Comparison of ENCODE assay signal across 8 cellular contexts in genomic region chr9:21455320-21455719, GRCh38. TPM values are rescaled to one million over a fixed set of nuclear protein-coding genes. Genes with fewer than 3 reads are reported as not detected.
DNase-seq lines count a peak whose midpoint lies in the region; ATAC-seq and TF ChIP-seq lines count a peak whose summit lies in the region.

No MANE protein-coding gene starts in this region.

- H3K9me3 ChIP-seq in heart right ventricle (peaks cover 0 to 3% (median 0%) of the 10 kb centered on the region in 11 donors), HCT116 (ENCODE audit: control insufficient read depth in 1 of 2, insufficient read depth in 1 of 2, low read depth in 1 of 2, low read length in 2 of 2) (no peaks in the 10 kb centered on the region), left lung (no peaks in the 10 kb centered on the region), neuronal stem cell (replicated peaks in 1 of 2; ENCODE audit: control insufficient read depth in 2 of 2, insufficient read depth in 1 of 2, low read depth in 1 of 2, low read length in 2 of 2) (no peaks in the 10 kb centered on the region)

- in situ Hi-C loops in astrocyte of the cerebellum (cut with HindIII; ENCODE audit: low sequenced_read_pairs): loop anchor here (25.0 kb wide), 1 partner anchor 332 kb away; no protein-coding TSS in a partner anchor

- H3K4me2 ChIP-seq in HCT116 (ENCODE audit: low read length) (no peak overlapping the region), neuronal stem cell (ENCODE audit: insufficient read depth, low read length, poor library complexity, severe bottlenecking) (no peak overlapping the region)

- H2AFZ ChIP-seq in HCT116 (ENCODE audit: low read depth, low read length, poor library complexity, severe bottlenecking) (no peak overlapping the region), neuronal stem cell (ENCODE audit: low read length) (no peak overlapping the region)

- no peak overlapping the region for H3K4me3 ChIP-seq in heart right ventricle
- H3K4me3 ChIP-seq in HCT116 (replicated peaks in 1 of 2; ENCODE audit: low read depth in 1 of 2, low read length in 2 of 2): no peak overlapping the region
- no peak overlapping the region for H3K4me3 ChIP-seq in astrocyte of the cerebellum (ENCODE audit: low read depth, low read length)
- H3K4me3 ChIP-seq in left lung: no peak overlapping the region
- no peak overlapping the region for H3K4me3 ChIP-seq in neuronal stem cell (ENCODE audit: low read length in 2 of 2)

- CTCF ChIA-PET in HCT116 (lab: Charles Lee): interaction anchor here (0.7 to 3.6 kb wide), 17 partner anchors 8 to 272 kb away, joined by 3 to 46 read pairs (median 5); partner anchors contain the start of gene KLHL9

- no peaks in the 10 kb centered on the region for H3K9me2 ChIP-seq in HCT116 (ENCODE audit: insufficient read depth)

- POLR2A ChIA-PET in HCT116 (lab: Charles Lee): interaction anchor here (1.5 kb wide), 1 partner anchor 129 kb away, joined by 4 read pairs; no protein-coding TSS in a partner anchor

- intact Hi-C loops in heart right ventricle (cut with DNase I): no loop called here
- intact Hi-C loops in Right ventricle myocardium superior (cut with DNase I): no loop called here
- intact Hi-C loops in HCT116 (cut with micrococcal nuclease): loop anchor here (1.0 to 2.0 kb wide), 2 partner anchors 129 to 202 kb away; no protein-coding TSS in a partner anchor
- intact Hi-C loops in left lung (cut with DNase I): no loop called here

- no peak for DNase-seq in heart right ventricle
- no peak for DNase-seq in Right ventricle myocardium superior
- DNase-seq in HCT116 (ENCODE audit: low read depth, low spot score): peak; percentile 23
- peak; percentile 47 for DNase-seq in M059J (ENCODE audit: low read depth)
- DNase-seq in astrocyte of the cerebellum (ENCODE audit: low read depth): no peak
- DNase-seq in left lung: no peak
- DNase-seq in neuronal stem cell (ENCODE audit: low spot score): no peak

- H3K27ac ChIP-seq in heart right ventricle (no peak overlapping the region), HCT116 (ENCODE audit: low read depth, low read length) (no peak overlapping the region), left lung (no peak overlapping the region), neuronal stem cell (replicated peaks; ENCODE audit: low read length) (no peak overlapping the region)

- RAD21 ChIA-PET in HCT116 (lab: Charles Lee; ENCODE audit: low non-redundant PET in 1 of 2, low total read pairs in 2 of 2, uncharacterized antibody in 2 of 2, unreplicated experiment in 2 of 2): interaction anchor here (0.5 to 1.7 kb wide), 6 partner anchors 21 to 204 kb away, joined by 3 to 4 read pairs (median 4); no protein-coding TSS in a partner anchor

- TF ChIP-seq CTCF in heart right ventricle (IDR thresholded peaks at IDR 0.05) (peak in 8 of 9 donors; percentile 5 to 64 (median 46)), HCT116 (IDR thresholded peaks at IDR 0.05 in 2 of 3, conservative IDR thresholded peaks at IDR 0.05 in 1 of 3; ENCODE audit: borderline replicate concordance in 1 of 3, insufficient read depth in 1 of 3, low read depth in 2 of 3, low read length in 2 of 3) (peak; percentile 69 to 84 (median 77); a peak in 5 of 6 replicates), astrocyte of the cerebellum (IDR thresholded peaks at IDR 0.05; ENCODE audit: low read depth, low read length, missing control alignments) (peak; percentile 62), left lung (IDR thresholded peaks at IDR 0.05) (peak; percentile 34 to 38)

- BruUV-seq in HCT116 (replicated peaks; lab: Mats Ljungman, UMichigan): no TSS peak

- H3K36me3 ChIP-seq in heart right ventricle: no peaks in the 10 kb centered on the region
- H3K36me3 ChIP-seq in HCT116 (ENCODE audit: control insufficient read depth in 1 of 2, insufficient read depth in 2 of 2, low read length in 2 of 2): no peaks in the 10 kb centered on the region
- H3K36me3 ChIP-seq in left lung: no peaks in the 10 kb centered on the region
- H3K36me3 ChIP-seq in neuronal stem cell (replicated peaks in 1 of 2; ENCODE audit: control insufficient read depth in 2 of 2, insufficient read depth in 2 of 2, low read length in 2 of 2): no peaks in the 10 kb centered on the region

- no peak overlapping the region for H3K14ac ChIP-seq in neuronal stem cell (ENCODE audit: low read length)

- no peak overlapping the region for H2AK5ac ChIP-seq in neuronal stem cell (ENCODE audit: low read depth, low read length)

- H2BK15ac ChIP-seq in neuronal stem cell (ENCODE audit: low read length): no peak overlapping the region

- H2BK12ac ChIP-seq in neuronal stem cell (ENCODE audit: low read length): no peak overlapping the region

- no peak overlapping the region for H3K4ac ChIP-seq in neuronal stem cell (ENCODE audit: low read length)

- H2BK120ac ChIP-seq in neuronal stem cell (ENCODE audit: low read depth, low read length): no peak overlapping the region

- H3K9ac ChIP-seq in HCT116 (ENCODE audit: low read length) (no peak overlapping the region), neuronal stem cell (ENCODE audit: low read depth, low read length, poor library complexity) (no peak overlapping the region)

- TF ChIP-seq POLR2A in HCT116 (IDR thresholded peaks at IDR 0.05; ENCODE audit: borderline replicate concordance, extremely low read depth, insufficient read depth, insufficient read length): no peak

- H3K18ac ChIP-seq in neuronal stem cell (ENCODE audit: low read length): no peak overlapping the region

- TF ChIP-seq RAD21 in HCT116 (IDR thresholded peaks at IDR 0.05; ENCODE audit: low read depth): peak; percentile 81

- H3K27me3 ChIP-seq in heart right ventricle (peaks cover 0 to 7% (median 0%) of the 10 kb centered on the region in 7 donors), HCT116 (ENCODE audit: insufficient read depth, low read length) (no peaks in the 10 kb centered on the region), left lung (no peaks in the 10 kb centered on the region), neuronal stem cell (ENCODE audit: control insufficient read depth in 3 of 3, insufficient read depth in 3 of 3, low read depth in 1 of 3, low read length in 3 of 3) (no peaks in the 10 kb centered on the region)

- H3K4me1 ChIP-seq in heart right ventricle (no peaks in the 10 kb centered on the region), HCT116 (ENCODE audit: control insufficient read depth in 1 of 2, insufficient read depth in 2 of 2, low read length in 2 of 2) (no peaks in the 10 kb centered on the region), left lung (no peaks in the 10 kb centered on the region), neuronal stem cell (ENCODE audit: control insufficient read depth in 2 of 2, insufficient read depth in 1 of 2, low read depth in 1 of 2, low read length in 2 of 2) (peaks cover 0 to 4% of the 10 kb centered on the region in 2 donors)

- ATAC-seq in heart right ventricle (peak in 1 of 8 donors; percentile 46), Right ventricle myocardium superior (ENCODE audit: poor library complexity) (no peak), HCT116 (peak; percentile 99), left lung (peak; percentile 68), HG03097 (IDR thresholded peaks at IDR 0.05; ENCODE audit: low FRiP score, unreplicated experiment) (no peak)

- no peaks in the 10 kb centered on the region for H3K79me2 ChIP-seq in HCT116 (ENCODE audit: insufficient read depth, low read length)

- no peak overlapping the region for H4K91ac ChIP-seq in neuronal stem cell (ENCODE audit: low read depth, low read length, poor library complexity)

- H3K23ac ChIP-seq in neuronal stem cell (ENCODE audit: low read depth, low read length, poor library complexity): no peak overlapping the region

- no peaks in the 10 kb centered on the region for H3K79me1 ChIP-seq in neuronal stem cell (ENCODE audit: low read depth, low read length)

- no peaks in the 10 kb centered on the region for H4K20me1 ChIP-seq in HCT116 (ENCODE audit: insufficient read depth)

- no peak overlapping the region for H4K8ac ChIP-seq in neuronal stem cell (ENCODE audit: low read depth, low read length)

- H2BK5ac ChIP-seq in neuronal stem cell (ENCODE audit: low read length): no peak overlapping the region

TF ChIP-seq in HCT116, 20 proteins besides CTCF, POLR2A, EP300 and RAD21 (continues in another document):
- TF ChIP-seq EZH2phosphoT487 (IDR thresholded peaks at IDR 0.05; ENCODE audit: borderline replicate concordance): no peak
- no peak for TF ChIP-seq EZH2 (IDR thresholded peaks at IDR 0.05)
- no peak for TF ChIP-seq SRF (IDR thresholded peaks at IDR 0.05; ENCODE audit: low read depth)
- no peak for TF ChIP-seq ZNF274 (IDR thresholded peaks at IDR 0.05; ENCODE audit: low read depth, low read length)
- TF ChIP-seq JUND (IDR thresholded peaks at IDR 0.05): no peak
- TF ChIP-seq ELF1 (IDR thresholded peaks at IDR 0.05; ENCODE audit: borderline replicate concordance, low read depth): no peak

RNA-seq across cellular contexts. Expression of gene IFNA1, which starts 15.1 kb away (rescaled TPM):
- total RNA-seq in heart right ventricle (not detected), Right ventricle myocardium superior (not detected), HCT116 (2021; ENCODE audit: unreplicated experiment) (not detected), left lung (not detected)
- not detected for polyA plus RNA-seq in heart right ventricle
- not detected in 2 replicates for polyA plus RNA-seq in HCT116 (2012)
- not detected in 2 replicates for total RNA-seq in M059J (2014; rRNA removed; shearing (Covaris generic))
- not detected for polyA plus RNA-seq in neuronal stem cell (2013, experiment 1 of 2)
- polyA plus RNA-seq in neuronal stem cell (2013, experiment 2 of 2): not detected

RNA-seq across cellular contexts. Expression of gene IFNE, which starts 26.8 kb away (rescaled TPM):
- total RNA-seq in heart right ventricle (not detected), Right ventricle myocardium superior (not detected), HCT116 (2021; ENCODE audit: unreplicated experiment) (0.96 TPM), left lung (not detected)
- not detected for polyA plus RNA-seq in heart right ventricle
- polyA plus RNA-seq in HCT116 (2012): 0.16 TPM in 1 of 2 replicates, not detected in the other
- 0.57 TPM in 1 of 2 replicates, not detected in the other for total RNA-seq in M059J (2014; rRNA removed; shearing (Covaris generic))
- polyA plus RNA-seq in neuronal stem cell (2013, experiment 1 of 2): not detected
- polyA plus RNA-seq in neuronal stem cell (2013, experiment 2 of 2): not detected

RNA-seq across cellular contexts. Expression of gene IFNA8, which starts 46.4 kb away (rescaled TPM):
- total RNA-seq in heart right ventricle: not detected
- polyA plus RNA-seq in heart right ventricle: not detected
- total RNA-seq in Right ventricle myocardium superior: not detected
- total RNA-seq in HCT116 (2021; ENCODE audit: unreplicated experiment): not detected
- polyA plus RNA-seq in HCT116 (2012): not detected in 2 replicates
- total RNA-seq in M059J (2014; rRNA removed; shearing (Covaris generic)): not detected in 2 replicates
- total RNA-seq in left lung: not detected
- polyA plus RNA-seq in neuronal stem cell (2013, experiment 1 of 2): not detected
- not detected for polyA plus RNA-seq in neuronal stem cell (2013, experiment 2 of 2)

Comparison
In these comparisons a context has a peak if more than half of its experiments do, and no peak if none do; other contexts are left out.
1. ATAC-seq: peak in HCT116 (single experiment) and left lung (single experiment); none in Right ventricle myocardium superior (single experiment) and HG03097 (single experiment).
2. DNase-seq: peak in HCT116 (single experiment) and M059J (single experiment); none in heart right ventricle (0 of 2), Right ventricle myocardium superior (single experiment), astrocyte of the cerebellum (single experiment), left lung (0 of 2) and neuronal stem cell (single experiment).
3. Peak in every context shown above with its lines, with median percentiles within 50 percentile points of each other: CTCF ChIP-seq.